ENCODE assay signal across 7 cellular contexts in the genomic region with DNA sequence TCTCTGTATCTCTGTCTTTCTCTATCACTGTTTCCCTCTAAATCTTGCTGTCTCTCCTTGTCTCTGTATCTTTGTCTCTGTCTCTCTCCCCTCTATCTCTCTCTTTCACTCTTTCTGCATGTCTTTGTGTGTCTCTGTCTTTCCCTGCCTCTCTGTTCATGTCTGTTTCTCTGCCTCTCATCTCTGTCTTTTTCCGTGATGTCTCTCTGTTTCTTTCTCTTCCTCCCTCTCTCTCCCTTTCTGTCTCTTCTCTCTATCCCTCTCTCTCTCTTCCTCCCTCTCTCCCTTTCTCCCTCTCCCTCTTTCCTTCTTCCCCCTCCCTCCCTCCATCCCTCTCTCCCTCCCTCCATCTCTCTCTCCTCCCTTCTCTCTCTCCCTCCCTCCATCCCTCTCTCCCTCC.
"Had no signal": no experiment of that assay in that cellular context is flagged by ENCODE, and none has a peak within 500 bp of the region (broad histone marks: within the 10 kb centered on the region; RNA-seq: fewer than 3 reads in every experiment).

No MANE protein-coding gene starts in this region.

- ATAC-seq: K562 had no signal

- H3K27ac ChIP-seq: HL-60 had no signal

- DNase-seq: IMR-90, KBM-7, KG1 had no signal

- FAIRE-seq: HTR-8/SVneo, K562 had no signal

- H3K4me3 Mint-ChIP-seq: IgD-negative memory B cell had no signal

- H3K4me3 ChIP-seq: K562 had no signal
